ENCODE assay signal across 1 cellular context in the genomic region with DNA sequence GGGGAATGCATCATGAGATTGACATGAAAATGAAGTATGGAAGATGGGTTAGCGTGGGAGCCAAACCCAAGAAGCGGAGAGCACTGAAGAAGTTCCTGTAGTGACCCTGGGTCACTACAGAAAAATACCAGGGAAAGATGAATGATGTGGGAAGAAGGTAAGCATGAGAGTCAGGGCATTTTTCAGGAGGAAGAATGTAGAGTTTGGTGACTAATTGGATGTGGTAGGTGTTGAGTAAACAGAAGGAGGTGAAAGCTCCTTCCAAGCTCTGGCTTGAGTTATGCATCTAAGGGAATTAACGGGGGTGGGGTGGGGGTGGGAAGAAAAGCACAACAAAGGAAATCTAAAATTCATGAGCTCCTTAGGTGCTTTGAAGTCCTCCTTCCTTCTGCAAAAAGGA.
TF ChIP-seq lines count a peak whose summit lies in the region.

No MANE protein-coding gene starts in this region.

TF ChIP-seq in GM23338, 12 proteins besides CTCF, POLR2A, EP300 and RAD21 (continued from another document):
- no peak for TF ChIP-seq JUNB (IDR thresholded peaks at IDR 0.05; ENCODE audit: unreplicated experiment)
- TF ChIP-seq, protein P1, sequence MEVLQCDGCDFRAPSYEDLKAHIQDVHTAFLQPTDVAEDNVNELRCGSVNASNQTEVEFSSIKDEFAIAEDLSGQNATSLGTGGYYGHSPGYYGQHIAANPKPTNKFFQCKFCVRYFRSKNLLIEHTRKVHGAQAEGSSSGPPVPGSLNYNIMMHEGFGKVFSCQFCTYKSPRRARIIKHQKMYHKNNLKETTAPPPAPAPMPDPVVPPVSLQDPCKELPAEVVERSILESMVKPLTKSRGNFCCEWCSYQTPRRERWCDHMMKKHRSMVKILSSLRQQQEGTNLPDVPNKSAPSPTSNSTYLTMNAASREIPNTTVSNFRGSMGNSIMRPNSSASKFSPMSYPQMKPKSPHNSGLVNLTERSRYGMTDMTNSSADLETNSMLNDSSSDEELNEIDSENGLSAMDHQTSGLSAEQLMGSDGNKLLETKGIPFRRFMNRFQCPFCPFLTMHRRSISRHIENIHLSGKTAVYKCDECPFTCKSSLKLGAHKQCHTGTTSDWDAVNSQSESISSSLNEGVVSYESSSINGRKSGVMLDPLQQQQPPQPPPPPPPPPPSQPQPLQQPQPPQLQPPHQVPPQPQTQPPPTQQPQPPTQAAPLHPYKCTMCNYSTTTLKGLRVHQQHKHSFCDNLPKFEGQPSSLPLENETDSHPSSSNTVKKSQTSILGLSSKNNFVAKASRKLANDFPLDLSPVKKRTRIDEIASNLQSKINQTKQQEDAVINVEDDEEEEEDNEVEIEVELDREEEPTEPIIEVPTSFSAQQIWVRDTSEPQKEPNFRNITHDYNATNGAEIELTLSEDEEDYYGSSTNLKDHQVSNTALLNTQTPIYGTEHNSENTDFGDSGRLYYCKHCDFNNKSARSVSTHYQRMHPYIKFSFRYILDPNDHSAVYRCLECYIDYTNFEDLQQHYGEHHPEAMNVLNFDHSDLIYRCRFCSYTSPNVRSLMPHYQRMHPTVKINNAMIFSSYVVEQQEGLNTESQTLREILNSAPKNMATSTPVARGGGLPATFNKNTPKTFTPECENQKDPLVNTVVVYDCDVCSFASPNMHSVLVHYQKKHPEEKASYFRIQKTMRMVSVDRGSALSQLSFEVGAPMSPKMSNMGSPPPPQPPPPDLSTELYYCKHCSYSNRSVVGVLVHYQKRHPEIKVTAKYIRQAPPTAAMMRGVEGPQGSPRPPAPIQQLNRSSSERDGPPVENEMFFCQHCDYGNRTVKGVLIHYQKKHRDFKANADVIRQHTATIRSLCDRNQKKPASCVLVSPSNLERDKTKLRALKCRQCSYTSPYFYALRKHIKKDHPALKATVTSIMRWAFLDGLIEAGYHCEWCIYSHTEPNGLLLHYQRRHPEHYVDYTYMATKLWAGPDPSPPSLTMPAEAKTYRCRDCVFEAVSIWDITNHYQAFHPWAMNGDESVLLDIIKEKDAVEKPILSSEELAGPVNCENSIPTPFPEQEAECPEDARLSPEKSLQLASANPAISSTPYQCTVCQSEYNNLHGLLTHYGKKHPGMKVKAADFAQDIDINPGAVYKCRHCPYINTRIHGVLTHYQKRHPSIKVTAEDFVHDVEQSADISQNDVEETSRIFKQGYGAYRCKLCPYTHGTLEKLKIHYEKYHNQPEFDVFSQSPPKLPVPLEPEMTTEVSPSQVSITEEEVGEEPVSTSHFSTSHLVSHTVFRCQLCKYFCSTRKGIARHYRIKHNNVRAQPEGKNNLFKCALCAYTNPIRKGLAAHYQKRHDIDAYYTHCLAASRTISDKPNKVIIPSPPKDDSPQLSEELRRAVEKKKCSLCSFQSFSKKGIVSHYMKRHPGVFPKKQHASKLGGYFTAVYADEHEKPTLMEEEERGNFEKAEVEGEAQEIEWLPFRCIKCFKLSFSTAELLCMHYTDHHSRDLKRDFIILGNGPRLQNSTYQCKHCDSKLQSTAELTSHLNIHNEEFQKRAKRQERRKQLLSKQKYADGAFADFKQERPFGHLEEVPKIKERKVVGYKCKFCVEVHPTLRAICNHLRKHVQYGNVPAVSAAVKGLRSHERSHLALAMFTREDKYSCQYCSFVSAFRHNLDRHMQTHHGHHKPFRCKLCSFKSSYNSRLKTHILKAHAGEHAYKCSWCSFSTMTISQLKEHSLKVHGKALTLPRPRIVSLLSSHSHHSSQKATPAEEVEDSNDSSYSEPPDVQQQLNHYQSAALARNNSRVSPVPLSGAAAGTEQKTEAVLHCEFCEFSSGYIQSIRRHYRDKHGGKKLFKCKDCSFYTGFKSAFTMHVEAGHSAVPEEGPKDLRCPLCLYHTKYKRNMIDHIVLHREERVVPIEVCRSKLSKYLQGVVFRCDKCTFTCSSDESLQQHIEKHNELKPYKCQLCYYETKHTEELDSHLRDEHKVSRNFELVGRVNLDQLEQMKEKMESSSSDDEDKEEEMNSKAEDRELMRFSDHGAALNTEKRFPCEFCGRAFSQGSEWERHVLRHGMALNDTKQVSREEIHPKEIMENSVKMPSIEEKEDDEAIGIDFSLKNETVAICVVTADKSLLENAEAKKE (CRISPR knock-in tag; IDR thresholded peaks at IDR 0.05) = no peak
